ENCODE assay signal across 24 cellular contexts in genomic region chr12:131055596-131056233, GRCh38.
DNase-seq lines count a peak whose midpoint lies in the region; ATAC-seq and TF ChIP-seq lines count a peak whose summit lies in the region.
"Had no signal": no experiment of that assay in that cellular context is flagged by ENCODE, and none has a peak within 500 bp of the region (broad histone marks: within the 10 kb centered on the region; RNA-seq: fewer than 3 reads in every experiment).

No MANE protein-coding gene starts in this region.

- no peak overlapping the region for H3K4me3 Mint-ChIP-seq in endodermal cell
- H3K4me3 Mint-ChIP-seq: CD4-positive, alpha-beta memory T cell had no signal

- H3K9me3 Mint-ChIP-seq in endodermal cell, result no peaks in the 10 kb centered on the region
- H3K9me3 Mint-ChIP-seq: CD4-positive, alpha-beta memory T cell had no signal

- 92% methylated on average over 6 to 7 of the region's 7 CpGs for WGBS in endodermal cell (ENCODE audit: insufficient coverage in 1 of 2, insufficient read length in 1 of 2), 2 experiments

- no peaks in the 10 kb centered on the region for H3K36me3 Mint-ChIP-seq in endodermal cell (ENCODE audit: low read depth)
- H3K36me3 Mint-ChIP-seq: CD4-positive, alpha-beta memory T cell had no signal

- peak overlapping the region; percentile 78 for H3K27ac ChIP-seq in BLaER1
- H3K27ac ChIP-seq in endodermal cell (ENCODE audit: low read depth, low read length), result no peak overlapping the region
- H3K27ac ChIP-seq: PC-9, SJSA1 had no signal

- peaks cover 6% of the 10 kb centered on the region for H3K4me1 Mint-ChIP-seq in endodermal cell

- peaks cover 11% of the 10 kb centered on the region; the same call in 1 of the 2 replicates for H3K27me3 ChIP-seq in BLaER1
- no peaks in the 10 kb centered on the region for H3K27me3 ChIP-seq in endodermal cell (ENCODE audit: control insufficient read depth, insufficient read depth, low read length, poor library complexity, severe bottlenecking)
- H3K27me3 ChIP-seq: SJSA1 had no signal

- H3K36me3 ChIP-seq in BLaER1 (no peaks in the 10 kb centered on the region), endodermal cell (ENCODE audit: control insufficient read depth, insufficient read depth, low read length) (no peaks in the 10 kb centered on the region)
- H3K36me3 ChIP-seq: SJSA1 had no signal

- H3K27me3 Mint-ChIP-seq in endodermal cell (ENCODE audit: insufficient read depth), result no peaks in the 10 kb centered on the region

- peak; percentile 37 for ATAC-seq in stimulated activated naive CD8-positive, alpha-beta T cell treated with anti-CD3 and anti-CD28 coated beads, Interleukin-15, Interleukin-2, amounts not matched to agents 100 U/mL and 50 U/mL, for 24 hours

- H3K9ac ChIP-seq in BLaER1, result peak overlapping the region; percentile 66
- no peak overlapping the region for H3K9ac ChIP-seq in endodermal cell (ENCODE audit: extremely low read depth, low read length, poor library complexity, severe bottlenecking)

- H3K27ac Mint-ChIP-seq in endodermal cell, result no peak overlapping the region
- H3K27ac Mint-ChIP-seq: CD4-positive, alpha-beta memory T cell had no signal

- H3K4me1 ChIP-seq in BLaER1, result peaks cover 100% of the 10 kb centered on the region
- H3K4me1 ChIP-seq in endodermal cell (ENCODE audit: control insufficient read depth, insufficient read depth, low read length), result no peaks in the 10 kb centered on the region
- H3K4me1 ChIP-seq: SJSA1 had no signal

- no peak for TF ChIP-seq CTCF in endodermal cell (conservative IDR thresholded peaks at IDR 0.05)

- H4K20me1 ChIP-seq in BLaER1, result no peaks in the 10 kb centered on the region

- peaks cover 7% of the 10 kb centered on the region; the same call in 1 of the 2 replicates for H3K9me3 ChIP-seq in BLaER1
- H3K9me3 ChIP-seq in endodermal cell (ENCODE audit: control insufficient read depth, low read length), result no peaks in the 10 kb centered on the region
- H3K9me3 ChIP-seq: SJSA1 had no signal

- H3K4me2 ChIP-seq in BLaER1, result peak overlapping the region; percentile 91
- H3K4me2 ChIP-seq: PC-9 had no signal

- peak; percentile 90 for DNase-seq in OCI-M1 (lab: John Stamatoyannopoulos, UW)
- DNase-seq in endodermal cell, result peak; percentile 24
- DNase-seq in stimulated activated naive CD8-positive, alpha-beta T cell treated with anti-CD3 and anti-CD28 coated beads, Interleukin-15, Interleukin-2, amounts not matched to agents 100 U/mL and 50 U/mL, for 24 hours, result no peak
- DNase-seq in DMS79 (lab: John Stamatoyannopoulos, UW), result no peak
- no peak for DNase-seq in superior temporal gyrus (ENCODE audit: extremely low spot score)
- DNase-seq in H4 (ENCODE audit: low spot score), result no peak
- DNase-seq: C1 segment of cervical spinal cord; COR-L47; GF-D8; Karpas-422; NCI-H1092 treated with DMSO at 0.1 percent for 48 hours; NCI-H1436 treated with DMSO at 0.1 percent for 48 hours; NCI-H187 treated with DMSO at 0.1 percent for 48 hours; NCI-H2107; NCI-H446; NCI-H524 treated with DMSO at 0.1 percent for 48 hours; NCI-H82; NK-92 treated with Interleukin-12 subunit alpha and Interleukin-12 subunit beta, amount 100 ng/mL, for 24 hours; PC-9; Right ventricle myocardium superior; RPMI8226 had no signal

- peak overlapping the region; percentile 6; the same call in 1 of the 2 replicates for H3K4me3 ChIP-seq in BLaER1
- H3K4me3 ChIP-seq in endodermal cell (ENCODE audit: low read length), result no peak overlapping the region
- H3K4me3 ChIP-seq: PC-9, SJSA1 had no signal

Comparison
In these comparisons a context has a peak if more than half of its experiments do, and no peak if none do; other contexts are left out.
1. DNase-seq: peak in OCI-M1 (single experiment) and endodermal cell (single experiment); none in stimulated activated naive CD8-positive, alpha-beta T cell treated with anti-CD3 and anti-CD28 coated beads, Interleukin-15, Interleukin-2, amounts not matched to agents 100 U/mL and 50 U/mL, for 24 hours (single experiment), DMS79 (single experiment), superior temporal gyrus (single experiment) and H4 (single experiment).